In the genomic region with DNA sequence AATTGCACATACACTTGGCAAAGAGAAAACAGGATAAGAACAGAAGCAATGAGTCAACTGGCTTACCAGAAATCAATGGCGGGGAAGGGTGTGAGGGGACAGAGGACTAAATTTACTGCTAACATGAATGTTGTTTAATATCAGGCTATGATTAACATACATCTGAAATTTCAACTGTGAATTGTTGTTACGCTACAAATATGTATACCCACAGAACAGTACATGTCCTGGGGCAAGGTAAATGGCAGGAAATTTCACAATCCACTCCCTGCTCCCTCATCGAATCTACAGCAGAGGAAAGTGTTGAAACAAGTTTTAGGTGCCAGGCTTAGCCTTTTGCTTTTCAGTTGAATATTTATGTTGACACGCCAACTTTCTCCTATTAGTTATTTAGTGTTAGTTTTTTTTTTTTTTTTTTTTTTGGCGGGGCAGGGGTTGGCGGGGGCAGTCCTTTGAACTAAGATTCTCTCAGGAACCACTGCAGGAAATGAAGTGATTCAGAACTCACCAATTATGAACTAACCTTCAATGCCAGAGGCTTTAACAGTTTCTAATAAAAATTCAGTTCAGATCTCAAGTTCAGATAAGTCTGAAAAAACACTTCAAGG, we compare ENCODE assay signal across 11 cellular contexts.
DNase-seq lines count a peak whose midpoint lies in the region; ATAC-seq, FAIRE-seq and TF ChIP-seq lines count a peak whose summit lies in the region.
"Had no signal": no experiment of that assay in that cellular context is flagged by ENCODE, and none has a peak within 500 bp of the region (broad histone marks: within the 10 kb centered on the region; RNA-seq: fewer than 3 reads in every experiment).

No MANE protein-coding gene starts in this region.

- H3K27ac ChIP-seq in keratinocyte (ENCODE audit: control insufficient read depth, insufficient read depth, low read length) (peak overlapping the region; percentile 94), ovary (no peak overlapping the region)

- H3K9ac ChIP-seq in keratinocyte (ENCODE audit: control insufficient read depth, extremely low read depth, insufficient read depth, low read length) = peak overlapping the region; percentile 73

- no peak for DNase-seq in natural killer cell treated with Interleukin-12 subunit alpha and Interleukin-12 subunit beta and Interleukin-15 and Interleukin-18, amount 100 ng/mL, for 72 hours (ENCODE audit: low spot score)
- DNase-seq in natural killer cell (no peak), astrocyte of the hippocampus (ENCODE audit: low read depth, low spot score) (peak; percentile 49), keratinocyte (ENCODE audit: low read depth, low spot score) (peak; percentile 75), ovary (no peak), NCI-H146 treated with DMSO at 0.1 percent for 48 hours (lab: John Stamatoyannopoulos, UW; ENCODE audit: unreplicated experiment) (no peak), middle frontal gyrus (ENCODE audit: extremely low spot score, low spot score) (no peak)
- no peak for DNase-seq in stimulated activated CD4-positive, alpha-beta T cell treated with anti-CD3 and anti-CD28 coated beads, Interleukin-4, amount 100 ng/mL, for 4 hours
- DNase-seq: activated effector memory CD4-positive, alpha-beta T cell treated with anti-CD3 and anti-CD28 coated beads, Interleukin-2, amount 50 U/mL, for 16 hours had no signal

- no peak for TF ChIP-seq EP300 in ovary (IDR thresholded peaks at IDR 0.05)

- peaks cover 44% of the 10 kb centered on the region for H3K79me2 ChIP-seq in keratinocyte (ENCODE audit: control insufficient read depth, insufficient read depth, low read length)

- no peaks in the 10 kb centered on the region for H3K9me3 ChIP-seq in keratinocyte (ENCODE audit: control insufficient read depth, low read depth, low read length)
- H3K9me3 ChIP-seq in ovary = no peaks in the 10 kb centered on the region

- H3K9me1 ChIP-seq in keratinocyte (ENCODE audit: control insufficient read depth, extremely low read depth, insufficient read depth, low read length) = no peaks in the 10 kb centered on the region

- no peaks in the 10 kb centered on the region for H3K27me3 Mint-ChIP-seq in natural killer cell treated with Interleukin-12 subunit alpha and Interleukin-12 subunit beta and Interleukin-15 and Interleukin-18, amount 100 ng/mL, for 72 hours
- H3K27me3 Mint-ChIP-seq in natural killer cell (ENCODE audit: low read depth in 2 of 2) = no peaks in the 10 kb centered on the region

- WGBS in ovary, 3 donors = 76 to 84% (median 80%) methylated on average over 6 of the region's 6 CpGs

- H4K20me1 ChIP-seq in keratinocyte (ENCODE audit: control insufficient read depth, extremely low read depth, insufficient read depth, low read length) = no peaks in the 10 kb centered on the region

- peak; percentile 86 for FAIRE-seq in keratinocyte (lab: Jason Lieb, UNC)
- FAIRE-seq: GM18507 had no signal

- peak overlapping the region; percentile 45 for H3K4me3 Mint-ChIP-seq in natural killer cell treated with Interleukin-12 subunit alpha and Interleukin-12 subunit beta and Interleukin-15 and Interleukin-18, amount 100 ng/mL, for 72 hours
- H3K4me3 Mint-ChIP-seq in natural killer cell = no peak overlapping the region
- H3K4me3 Mint-ChIP-seq: CD14-positive monocyte had no signal

- peaks cover 44% of the 10 kb centered on the region for H3K4me1 ChIP-seq in keratinocyte (ENCODE audit: control insufficient read depth, extremely low read depth, insufficient read depth, low read length)
- no peaks in the 10 kb centered on the region for H3K4me1 ChIP-seq in ovary (ENCODE audit: insufficient read depth)

- intact Hi-C loops in natural killer cell (cut with micrococcal nuclease) = no loop called here
- intact Hi-C loops in ovary (cut with DNase I) = no loop called here

- H3K36me3 ChIP-seq in keratinocyte (ENCODE audit: control insufficient read depth in 2 of 2, extremely low read depth in 1 of 2, insufficient read depth in 2 of 2, low read length in 2 of 2) (peaks cover 2 to 10% of the 10 kb centered on the region in 2 experiments), ovary (no peaks in the 10 kb centered on the region)

- peak overlapping the region; percentile 43 to 47 for H3K27ac Mint-ChIP-seq in natural killer cell treated with Interleukin-12 subunit alpha and Interleukin-12 subunit beta and Interleukin-15 and Interleukin-18, amount 100 ng/mL, for 72 hours
- H3K27ac Mint-ChIP-seq in natural killer cell = no peak overlapping the region
- H3K27ac Mint-ChIP-seq: CD14-positive monocyte had no signal

- peaks cover 37 to 39% of the 10 kb centered on the region in 2 donors for H3K4me1 Mint-ChIP-seq in natural killer cell treated with Interleukin-12 subunit alpha and Interleukin-12 subunit beta and Interleukin-15 and Interleukin-18, amount 100 ng/mL, for 72 hours (ENCODE audit: low read depth in 2 of 2)
- H3K4me1 Mint-ChIP-seq in natural killer cell = peaks cover 46 to 49% of the 10 kb centered on the region in 2 donors

- H3K4me2 ChIP-seq in keratinocyte (ENCODE audit: control insufficient read depth, extremely low read depth, insufficient read depth, low read depth, low read length) = peak overlapping the region; percentile 96

- H3K9me3 Mint-ChIP-seq in natural killer cell treated with Interleukin-12 subunit alpha and Interleukin-12 subunit beta and Interleukin-15 and Interleukin-18, amount 100 ng/mL, for 72 hours = no peaks in the 10 kb centered on the region
- H3K9me3 Mint-ChIP-seq in natural killer cell = no peaks in the 10 kb centered on the region
- H3K9me3 Mint-ChIP-seq: CD14-positive monocyte had no signal

- no peak for TF ChIP-seq CTCF in natural killer cell (IDR thresholded peaks at IDR 0.05)
- no peak for TF ChIP-seq CTCF in keratinocyte (optimal IDR thresholded peaks at IDR 0.05 in 1 of 3, IDR thresholded peaks at IDR 0.05 in 1 of 3, conservative IDR thresholded peaks at IDR 0.05 in 1 of 3; ENCODE audit: extremely low read depth in 1 of 3, insufficient read depth in 2 of 3, low read length in 3 of 3)
- no peak for TF ChIP-seq CTCF in ovary (IDR thresholded peaks at IDR 0.05)

- H3K4me3 ChIP-seq in keratinocyte (ENCODE audit: control insufficient read depth in 2 of 3, extremely low read depth in 1 of 3, insufficient read depth in 2 of 3, low read depth in 1 of 3, low read length in 3 of 3) (peak overlapping the region in 2 of 3 experiments; percentile 51 to 55), ovary (no peak overlapping the region)

- peak; percentile 45 to 54 for ATAC-seq in natural killer cell treated with Interleukin-12 subunit alpha and Interleukin-12 subunit beta and Interleukin-15 and Interleukin-18, amount 100 ng/mL, for 72 hours
- ATAC-seq in natural killer cell = no peak

- no peak overlapping the region for H2AFZ ChIP-seq in keratinocyte (ENCODE audit: control insufficient read depth, low read length)

- H3K27me3 ChIP-seq in keratinocyte (ENCODE audit: control insufficient read depth, extremely low read depth, insufficient read depth, low read length) (no peaks in the 10 kb centered on the region), ovary (no peaks in the 10 kb centered on the region)

- TF ChIP-seq POLR2A in ovary (IDR thresholded peaks at IDR 0.05) = no peak

- H3K36me3 Mint-ChIP-seq in natural killer cell treated with Interleukin-12 subunit alpha and Interleukin-12 subunit beta and Interleukin-15 and Interleukin-18, amount 100 ng/mL, for 72 hours = no peaks in the 10 kb centered on the region
- no peaks in the 10 kb centered on the region for H3K36me3 Mint-ChIP-seq in natural killer cell

- dilution Hi-C loops in keratinocyte (cut with MboI; ENCODE audit: extremely low pct_ligation_motif_present, low sequenced_read_pairs) = no loop called here

Comparison
In these comparisons a context has a peak if more than half of its experiments do, and no peak if none do; other contexts are left out.
1. ATAC-seq: peak in natural killer cell treated with Interleukin-12 subunit alpha and Interleukin-12 subunit beta and Interleukin-15 and Interleukin-18, amount 100 ng/mL, for 72 hours (2 of 2); none in natural killer cell (0 of 3).
2. H3K27ac Mint-ChIP-seq: peak in natural killer cell treated with Interleukin-12 subunit alpha and Interleukin-12 subunit beta and Interleukin-15 and Interleukin-18, amount 100 ng/mL, for 72 hours (2 of 2); none in natural killer cell (0 of 2).
3. DNase-seq: peak in astrocyte of the hippocampus (single experiment) and keratinocyte (single experiment); none in natural killer cell treated with Interleukin-12 subunit alpha and Interleukin-12 subunit beta and Interleukin-15 and Interleukin-18, amount 100 ng/mL, for 72 hours (single experiment), natural killer cell (single experiment), stimulated activated CD4-positive, alpha-beta T cell treated with anti-CD3 and anti-CD28 coated beads, Interleukin-4, amount 100 ng/mL, for 4 hours (0 of 2), ovary (0 of 5), NCI-H146 treated with DMSO at 0.1 percent for 48 hours (single experiment) and middle frontal gyrus (single experiment).